In genomic region chr6:151624481-151624880, GRCh38 we compare ENCODE assay signal across 18 cellular contexts.
DNase-seq lines count a peak whose midpoint lies in the region; ATAC-seq, FAIRE-seq and TF ChIP-seq lines count a peak whose summit lies in the region.
"Had no signal": no experiment of that assay in that cellular context is flagged by ENCODE, and none has a peak within 500 bp of the region (broad histone marks: within the 10 kb centered on the region; RNA-seq: fewer than 3 reads in every experiment).

No MANE protein-coding gene starts in this region.

- no peak for FAIRE-seq in HepG2 (lab: Jason Lieb, UNC)
- no peak for FAIRE-seq in HTR-8/SVneo (lab: Jason Lieb, UNC)
- FAIRE-seq: G401.6, GM12892, H1 had no signal

- POLR2A ChIA-PET in HepG2 (lab: Yijun Ruan, JAX) = interaction anchor here (1.2 kb wide), 1 partner anchor 9 kb away, joined by 3 read pairs; no protein-coding TSS in a partner anchor

- no peaks in the 10 kb centered on the region for H3K27me3 Mint-ChIP-seq in mesothelial cell of epicardium (ENCODE audit: low read depth)
- H3K27me3 Mint-ChIP-seq: CD4-positive, CD25-positive, alpha-beta regulatory T cell had no signal

- no peak overlapping the region for H3K4me2 ChIP-seq in Loucy (ENCODE audit: low read depth, low read length, poor library complexity, severe bottlenecking)
- H3K4me2 ChIP-seq in HepG2 (ENCODE audit: low read depth, low read length) = no peak overlapping the region

- H3K4me1 Mint-ChIP-seq in mesothelial cell of epicardium = no peaks in the 10 kb centered on the region

- H3K4me1 ChIP-seq in Loucy (ENCODE audit: insufficient read depth, low read length, poor library complexity, severe bottlenecking) (peaks cover 15% of the 10 kb centered on the region), foreskin keratinocyte (peaks cover 7% of the 10 kb centered on the region), HepG2 (ENCODE audit: insufficient read depth, low read length) (peaks cover 12% of the 10 kb centered on the region)
- H3K4me1 ChIP-seq: Caco-2 had no signal

- TF ChIP-seq CTCF in Loucy (conservative IDR thresholded peaks at IDR 0.05; ENCODE audit: low read length) (peak; percentile 28), foreskin keratinocyte (conservative IDR thresholded peaks at IDR 0.05) (peak; percentile 4), HepG2 (CRISPR knock-in tag; IDR thresholded peaks at IDR 0.05) (no peak), mesothelial cell of epicardium (IDR thresholded peaks at IDR 0.05; ENCODE audit: unreplicated experiment) (no peak)

- H2AFZ ChIP-seq in Loucy (ENCODE audit: low read length) (no peak overlapping the region), HepG2 (ENCODE audit: low read length) (no peak overlapping the region)

- H3F3A ChIP-seq in Loucy (ENCODE audit: low read depth) = no peaks in the 10 kb centered on the region

- H3K36me3 ChIP-seq in Loucy (ENCODE audit: insufficient read depth, low read length) (no peaks in the 10 kb centered on the region), HepG2 (replicated peaks in 1 of 2; ENCODE audit: control insufficient read depth in 1 of 2, insufficient read depth in 2 of 2, low read length in 2 of 2) (no peaks in the 10 kb centered on the region)

- no peak for TF ChIP-seq POLR2A in HepG2 (IDR thresholded peaks at IDR 0.05; ENCODE audit: insufficient read depth in 1 of 2, low read depth in 2 of 2, low read length in 2 of 2)

- BruUV-seq in HepG2 (replicated peaks; lab: Mats Ljungman, UMichigan) = no TSS peak

- intact Hi-C loops in HepG2 (cut with micrococcal nuclease; ENCODE audit: unreplicated experiment) = no loop called here

- in situ Hi-C loops in HepG2 (cut with HindIII; ENCODE audit: extremely low pct_ligation_motif_present, low pct_unique_long_range_greater_than_20kb) = no loop called here

- WGBS in HepG2 (ENCODE audit: low lambda C conversion rate) = 66% methylated on average over 5 of the region's 5 CpGs

- no peak for TF ChIP-seq EP300 in HepG2 (IDR thresholded peaks at IDR 0.05; ENCODE audit: low read depth in 2 of 2, low read length in 2 of 2)
- no peak for TF ChIP-seq EP300 in HepG2 (CRISPR knock-in tag; IDR thresholded peaks at IDR 0.05; ENCODE audit: borderline replicate concordance)

- H3K27me3 ChIP-seq in Loucy (ENCODE audit: insufficient read depth, low read length, poor library complexity, severe bottlenecking) = no peaks in the 10 kb centered on the region
- H3K27me3 ChIP-seq in foreskin keratinocyte = peaks cover 65% of the 10 kb centered on the region
- H3K27me3 ChIP-seq in HepG2 (ENCODE audit: control insufficient read depth in 1 of 2, insufficient read depth in 2 of 2, low read length in 2 of 2) = no peaks in the 10 kb centered on the region

- no peaks in the 10 kb centered on the region for H3K9me3 Mint-ChIP-seq in mesothelial cell of epicardium
- H3K9me3 Mint-ChIP-seq: CD8-positive, alpha-beta T cell had no signal

- no peak for ATAC-seq in foreskin keratinocyte
- ATAC-seq in HepG2 = peak; percentile 54; the same call in 2 of the 3 replicates
- no peak for ATAC-seq in HG03108 (IDR thresholded peaks at IDR 0.05; ENCODE audit: unreplicated experiment)
- ATAC-seq: CD8-positive, alpha-beta T cell; HCT116 had no signal

- CTCF ChIA-PET in HepG2 (lab: Yijun Ruan, JAX; ENCODE audit: low intra/inter-chr PET ratio, low total read pairs) = no interaction called here

- DNase-seq in foreskin keratinocyte (no peak), HepG2 (ENCODE audit: low spot score) (no peak), HTR-8/SVneo (ENCODE audit: insufficient read length, low spot score) (no peak), mesothelial cell of epicardium (ENCODE audit: low spot score in 2 of 2, unreplicated experiment in 2 of 2) (no peak), NCI-H2029 (lab: John Stamatoyannopoulos, UW) (no peak)
- DNase-seq: C1 segment of cervical spinal cord; Caco-2; CD4-positive, CD25-positive, alpha-beta regulatory T cell; CD8-positive, alpha-beta T cell; DMS153; DND-41; H7 had no signal

- H3K79me2 ChIP-seq in Loucy (ENCODE audit: insufficient read depth, low read length) = no peaks in the 10 kb centered on the region
- H3K79me2 ChIP-seq in HepG2 (ENCODE audit: insufficient read depth, low read length) = no peaks in the 10 kb centered on the region

- no peak overlapping the region for H3K27ac Mint-ChIP-seq in mesothelial cell of epicardium
- H3K27ac Mint-ChIP-seq: CD4-positive, CD25-positive, alpha-beta regulatory T cell; CD8-positive, alpha-beta T cell had no signal

- no peaks in the 10 kb centered on the region for H3K36me3 Mint-ChIP-seq in mesothelial cell of epicardium
- H3K36me3 Mint-ChIP-seq: CD4-positive, CD25-positive, alpha-beta regulatory T cell; CD8-positive, alpha-beta T cell had no signal

- H3K27ac ChIP-seq in foreskin keratinocyte (no peak overlapping the region), HepG2 (ENCODE audit: extremely low read length, insufficient read depth, low read length) (no peak overlapping the region)

- H3K9me2 ChIP-seq in Loucy (replicated peaks; ENCODE audit: low read depth, low read length) = no peaks in the 10 kb centered on the region

- H3K9me3 ChIP-seq in Loucy (ENCODE audit: insufficient read depth, low read depth, low read length) (no peaks in the 10 kb centered on the region), HepG2 (ENCODE audit: low read length) (no peaks in the 10 kb centered on the region)
- H3K9me3 ChIP-seq: Caco-2 had no signal

- H3K4me3 Mint-ChIP-seq in mesothelial cell of epicardium = no peak overlapping the region
- H3K4me3 Mint-ChIP-seq: CD4-positive, CD25-positive, alpha-beta regulatory T cell; CD8-positive, alpha-beta T cell had no signal

- H3K9ac ChIP-seq in Loucy (ENCODE audit: low read depth, low read length, poor library complexity, severe bottlenecking) (no peak overlapping the region), HepG2 (ENCODE audit: insufficient read depth, low read depth, low read length) (no peak overlapping the region)

- TF ChIP-seq RAD21 in HepG2 (CRISPR knock-in tag; IDR thresholded peaks at IDR 0.05) = no peak

- H4K20me1 ChIP-seq in Loucy (ENCODE audit: insufficient read depth, low read length, poor library complexity, severe bottlenecking) = no peaks in the 10 kb centered on the region
- H4K20me1 ChIP-seq in HepG2 (ENCODE audit: insufficient read depth, low read length) = no peaks in the 10 kb centered on the region

- H3K4me3 ChIP-seq in Loucy (ENCODE audit: low read length, poor library complexity, severe bottlenecking) (no peak overlapping the region), HepG2 (replicated peaks in 1 of 3; ENCODE audit: insufficient read depth in 1 of 3, low read depth in 2 of 3, low read length in 3 of 3) (no peak overlapping the region)

TF ChIP-seq in HepG2, 621 proteins besides CTCF, POLR2A, EP300 and RAD21 (continues in another document):
- no peak for TF ChIP-seq ZFP1 (CRISPR knock-in tag; IDR thresholded peaks at IDR 0.05)
- TF ChIP-seq NBN (conservative IDR thresholded peaks at IDR 0.05) = no peak
- TF ChIP-seq, protein P1, sequence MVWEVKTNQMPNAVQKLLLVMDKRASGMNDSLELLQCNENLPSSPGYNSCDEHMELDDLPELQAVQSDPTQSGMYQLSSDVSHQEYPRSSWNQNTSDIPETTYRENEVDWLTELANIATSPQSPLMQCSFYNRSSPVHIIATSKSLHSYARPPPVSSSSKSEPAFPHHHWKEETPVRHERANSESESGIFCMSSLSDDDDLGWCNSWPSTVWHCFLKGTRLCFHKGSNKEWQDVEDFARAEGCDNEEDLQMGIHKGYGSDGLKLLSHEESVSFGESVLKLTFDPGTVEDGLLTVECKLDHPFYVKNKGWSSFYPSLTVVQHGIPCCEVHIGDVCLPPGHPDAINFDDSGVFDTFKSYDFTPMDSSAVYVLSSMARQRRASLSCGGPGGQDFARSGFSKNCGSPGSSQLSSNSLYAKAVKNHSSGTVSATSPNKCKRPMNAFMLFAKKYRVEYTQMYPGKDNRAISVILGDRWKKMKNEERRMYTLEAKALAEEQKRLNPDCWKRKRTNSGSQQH (CRISPR knock-in tag; IDR thresholded peaks at IDR 0.05; ENCODE audit: low read depth) = no peak
- no peak for TF ChIP-seq ZNF567 (CRISPR knock-in tag; IDR thresholded peaks at IDR 0.05; ENCODE audit: borderline replicate concordance)
- TF ChIP-seq TCF7L2 (IDR thresholded peaks at IDR 0.05; ENCODE audit: low read depth, low read length) = no peak
- TF ChIP-seq ISX (CRISPR knock-in tag; conservative IDR thresholded peaks at IDR 0.05) = no peak

Comparison
In these comparisons a context has a peak if more than half of its experiments do, and no peak if none do; other contexts are left out.
1. CTCF ChIP-seq: peak in Loucy (single experiment) and foreskin keratinocyte (single experiment); none in HepG2 (single experiment) and mesothelial cell of epicardium (single experiment).